In the genomic region with DNA sequence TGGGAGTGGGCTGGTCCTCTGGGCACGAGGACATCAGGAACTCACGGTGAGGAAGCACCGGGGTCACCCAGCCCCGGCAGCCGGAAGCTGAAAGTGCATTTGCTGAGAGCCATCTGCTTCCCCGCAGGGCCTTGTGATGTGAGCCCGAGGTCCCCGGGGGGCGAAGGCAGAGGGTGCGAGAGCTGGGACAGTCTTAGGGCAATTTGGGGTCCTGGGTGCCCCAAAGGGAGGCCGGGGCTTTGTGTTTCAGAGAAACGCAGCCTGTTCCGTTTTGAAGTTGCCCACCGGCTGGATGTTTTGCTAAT, we compare ENCODE assay signal across 1 cellular context.
A peak's percentile ranks its signal among the peaks of the same experiment; 100 is the strongest.
TF ChIP-seq lines count a peak whose summit lies in the region.

No MANE protein-coding gene starts in this region.

TF ChIP-seq in HepG2, 621 proteins besides CTCF, POLR2A, EP300 and RAD21 (continues in another document):
- peak; percentile 69 for TF ChIP-seq GABPB1 (CRISPR knock-in tag; IDR thresholded peaks at IDR 0.05)
- TF ChIP-seq, protein P1, sequence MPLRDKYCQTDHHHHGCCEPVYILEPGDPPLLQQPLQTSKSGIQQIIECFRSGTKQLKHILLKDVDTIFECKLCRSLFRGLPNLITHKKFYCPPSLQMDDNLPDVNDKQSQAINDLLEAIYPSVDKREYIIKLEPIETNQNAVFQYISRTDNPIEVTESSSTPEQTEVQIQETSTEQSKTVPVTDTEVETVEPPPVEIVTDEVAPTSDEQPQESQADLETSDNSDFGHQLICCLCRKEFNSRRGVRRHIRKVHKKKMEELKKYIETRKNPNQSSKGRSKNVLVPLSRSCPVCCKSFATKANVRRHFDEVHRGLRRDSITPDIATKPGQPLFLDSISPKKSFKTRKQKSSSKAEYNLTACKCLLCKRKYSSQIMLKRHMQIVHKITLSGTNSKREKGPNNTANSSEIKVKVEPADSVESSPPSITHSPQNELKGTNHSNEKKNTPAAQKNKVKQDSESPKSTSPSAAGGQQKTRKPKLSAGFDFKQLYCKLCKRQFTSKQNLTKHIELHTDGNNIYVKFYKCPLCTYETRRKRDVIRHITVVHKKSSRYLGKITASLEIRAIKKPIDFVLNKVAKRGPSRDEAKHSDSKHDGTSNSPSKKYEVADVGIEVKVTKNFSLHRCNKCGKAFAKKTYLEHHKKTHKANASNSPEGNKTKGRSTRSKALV (CRISPR knock-in tag; IDR thresholded peaks at IDR 0.05), result no peak
- no peak for TF ChIP-seq ZNF124 (CRISPR knock-in tag; IDR thresholded peaks at IDR 0.05)
- no peak for TF ChIP-seq SRF (IDR thresholded peaks at IDR 0.05; ENCODE audit: low read depth, low read length)
- no peak for TF ChIP-seq PAX8 (CRISPR knock-in tag; IDR thresholded peaks at IDR 0.05; ENCODE audit: borderline replicate concordance)
- TF ChIP-seq ARID3A (IDR thresholded peaks at IDR 0.05; ENCODE audit: low read depth, low read length), result no peak
- TF ChIP-seq ZNF3 (CRISPR knock-in tag; IDR thresholded peaks at IDR 0.05), result no peak
- no peak for TF ChIP-seq SIX4 (CRISPR knock-in tag; IDR thresholded peaks at IDR 0.05)
- TF ChIP-seq ELF3 (CRISPR knock-in tag; IDR thresholded peaks at IDR 0.05), result 0 out of 2 replicates have a peak, but pooled peaks have one; percentile 43
- no peak for TF ChIP-seq ZNF230 (CRISPR knock-in tag; IDR thresholded peaks at IDR 0.05)
- TF ChIP-seq, protein P2, sequence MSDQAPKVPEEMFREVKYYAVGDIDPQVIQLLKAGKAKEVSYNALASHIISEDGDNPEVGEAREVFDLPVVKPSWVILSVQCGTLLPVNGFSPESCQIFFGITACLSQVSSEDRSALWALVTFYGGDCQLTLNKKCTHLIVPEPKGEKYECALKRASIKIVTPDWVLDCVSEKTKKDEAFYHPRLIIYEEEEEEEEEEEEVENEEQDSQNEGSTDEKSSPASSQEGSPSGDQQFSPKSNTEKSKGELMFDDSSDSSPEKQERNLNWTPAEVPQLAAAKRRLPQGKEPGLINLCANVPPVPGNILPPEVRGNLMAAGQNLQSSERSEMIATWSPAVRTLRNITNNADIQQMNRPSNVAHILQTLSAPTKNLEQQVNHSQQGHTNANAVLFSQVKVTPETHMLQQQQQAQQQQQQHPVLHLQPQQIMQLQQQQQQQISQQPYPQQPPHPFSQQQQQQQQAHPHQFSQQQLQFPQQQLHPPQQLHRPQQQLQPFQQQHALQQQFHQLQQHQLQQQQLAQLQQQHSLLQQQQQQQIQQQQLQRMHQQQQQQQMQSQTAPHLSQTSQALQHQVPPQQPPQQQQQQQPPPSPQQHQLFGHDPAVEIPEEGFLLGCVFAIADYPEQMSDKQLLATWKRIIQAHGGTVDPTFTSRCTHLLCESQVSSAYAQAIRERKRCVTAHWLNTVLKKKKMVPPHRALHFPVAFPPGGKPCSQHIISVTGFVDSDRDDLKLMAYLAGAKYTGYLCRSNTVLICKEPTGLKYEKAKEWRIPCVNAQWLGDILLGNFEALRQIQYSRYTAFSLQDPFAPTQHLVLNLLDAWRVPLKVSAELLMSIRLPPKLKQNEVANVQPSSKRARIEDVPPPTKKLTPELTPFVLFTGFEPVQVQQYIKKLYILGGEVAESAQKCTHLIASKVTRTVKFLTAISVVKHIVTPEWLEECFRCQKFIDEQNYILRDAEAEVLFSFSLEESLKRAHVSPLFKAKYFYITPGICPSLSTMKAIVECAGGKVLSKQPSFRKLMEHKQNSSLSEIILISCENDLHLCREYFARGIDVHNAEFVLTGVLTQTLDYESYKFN (CRISPR knock-in tag; conservative IDR thresholded peaks at IDR 0.05), result no peak
- no peak for TF ChIP-seq SP4 (CRISPR knock-in tag; IDR thresholded peaks at IDR 0.05)
- no peak for TF ChIP-seq TAF15 (IDR thresholded peaks at IDR 0.05; ENCODE audit: low read depth, low read length, poor library complexity, severe bottlenecking)
- TF ChIP-seq ZFP62 (CRISPR knock-in tag; IDR thresholded peaks at IDR 0.05), result no peak
- no peak for TF ChIP-seq SNAPC4 (CRISPR knock-in tag; IDR thresholded peaks at IDR 0.05)
- no peak for TF ChIP-seq GABPA (IDR thresholded peaks at IDR 0.05; ENCODE audit: low read depth, low read length)
- TF ChIP-seq GABPA (CRISPR knock-in tag; IDR thresholded peaks at IDR 0.05; ENCODE audit: low read depth), result peak; percentile 48; the same call in 1 of the 2 replicates
- TF ChIP-seq, protein P3, sequence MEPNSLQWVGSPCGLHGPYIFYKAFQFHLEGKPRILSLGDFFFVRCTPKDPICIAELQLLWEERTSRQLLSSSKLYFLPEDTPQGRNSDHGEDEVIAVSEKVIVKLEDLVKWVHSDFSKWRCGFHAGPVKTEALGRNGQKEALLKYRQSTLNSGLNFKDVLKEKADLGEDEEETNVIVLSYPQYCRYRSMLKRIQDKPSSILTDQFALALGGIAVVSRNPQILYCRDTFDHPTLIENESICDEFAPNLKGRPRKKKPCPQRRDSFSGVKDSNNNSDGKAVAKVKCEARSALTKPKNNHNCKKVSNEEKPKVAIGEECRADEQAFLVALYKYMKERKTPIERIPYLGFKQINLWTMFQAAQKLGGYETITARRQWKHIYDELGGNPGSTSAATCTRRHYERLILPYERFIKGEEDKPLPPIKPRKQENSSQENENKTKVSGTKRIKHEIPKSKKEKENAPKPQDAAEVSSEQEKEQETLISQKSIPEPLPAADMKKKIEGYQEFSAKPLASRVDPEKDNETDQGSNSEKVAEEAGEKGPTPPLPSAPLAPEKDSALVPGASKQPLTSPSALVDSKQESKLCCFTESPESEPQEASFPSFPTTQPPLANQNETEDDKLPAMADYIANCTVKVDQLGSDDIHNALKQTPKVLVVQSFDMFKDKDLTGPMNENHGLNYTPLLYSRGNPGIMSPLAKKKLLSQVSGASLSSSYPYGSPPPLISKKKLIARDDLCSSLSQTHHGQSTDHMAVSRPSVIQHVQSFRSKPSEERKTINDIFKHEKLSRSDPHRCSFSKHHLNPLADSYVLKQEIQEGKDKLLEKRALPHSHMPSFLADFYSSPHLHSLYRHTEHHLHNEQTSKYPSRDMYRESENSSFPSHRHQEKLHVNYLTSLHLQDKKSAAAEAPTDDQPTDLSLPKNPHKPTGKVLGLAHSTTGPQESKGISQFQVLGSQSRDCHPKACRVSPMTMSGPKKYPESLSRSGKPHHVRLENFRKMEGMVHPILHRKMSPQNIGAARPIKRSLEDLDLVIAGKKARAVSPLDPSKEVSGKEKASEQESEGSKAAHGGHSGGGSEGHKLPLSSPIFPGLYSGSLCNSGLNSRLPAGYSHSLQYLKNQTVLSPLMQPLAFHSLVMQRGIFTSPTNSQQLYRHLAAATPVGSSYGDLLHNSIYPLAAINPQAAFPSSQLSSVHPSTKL (CRISPR knock-in tag; IDR thresholded peaks at IDR 0.05), result no peak
- TF ChIP-seq MXD3 (CRISPR knock-in tag; IDR thresholded peaks at IDR 0.05), result no peak
- no peak for TF ChIP-seq ZSCAN9 (CRISPR knock-in tag; IDR thresholded peaks at IDR 0.05; ENCODE audit: borderline replicate concordance)
- no peak for TF ChIP-seq MXI1 (IDR thresholded peaks at IDR 0.05; ENCODE audit: borderline replicate concordance, low read depth, low read length)
- TF ChIP-seq ZNF687 (CRISPR knock-in tag; IDR thresholded peaks at IDR 0.05), result peak; percentile 90
- peak; percentile 18; the same call in 1 of the 2 replicates for TF ChIP-seq ERF (CRISPR knock-in tag; IDR thresholded peaks at IDR 0.05)
- TF ChIP-seq NKX3-1 (CRISPR knock-in tag; IDR thresholded peaks at IDR 0.05), result no peak
- no peak for TF ChIP-seq ARNT (IDR thresholded peaks at IDR 0.05)
- no peak for TF ChIP-seq HMGA1 (CRISPR knock-in tag; conservative IDR thresholded peaks at IDR 0.05)
- TF ChIP-seq ZFP1 (CRISPR knock-in tag; IDR thresholded peaks at IDR 0.05), result no peak
- no peak for TF ChIP-seq JUNB (CRISPR knock-in tag; IDR thresholded peaks at IDR 0.05; ENCODE audit: borderline replicate concordance)
- TF ChIP-seq KLF13 (CRISPR knock-in tag; IDR thresholded peaks at IDR 0.05), result no peak
- TF ChIP-seq, protein P4, sequence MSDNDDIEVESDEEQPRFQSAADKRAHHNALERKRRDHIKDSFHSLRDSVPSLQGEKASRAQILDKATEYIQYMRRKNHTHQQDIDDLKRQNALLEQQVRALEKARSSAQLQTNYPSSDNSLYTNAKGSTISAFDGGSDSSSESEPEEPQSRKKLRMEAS (IDR thresholded peaks at IDR 0.05), result peak; percentile 53
- TF ChIP-seq ZNF724P (CRISPR knock-in tag; IDR thresholded peaks at IDR 0.05; ENCODE audit: borderline replicate concordance), result no peak
- no peak for TF ChIP-seq CHCHD3 (CRISPR knock-in tag; IDR thresholded peaks at IDR 0.05)
- no peak for TF ChIP-seq PHF8 (CRISPR knock-in tag; IDR thresholded peaks at IDR 0.05)
- TF ChIP-seq, protein P5, sequence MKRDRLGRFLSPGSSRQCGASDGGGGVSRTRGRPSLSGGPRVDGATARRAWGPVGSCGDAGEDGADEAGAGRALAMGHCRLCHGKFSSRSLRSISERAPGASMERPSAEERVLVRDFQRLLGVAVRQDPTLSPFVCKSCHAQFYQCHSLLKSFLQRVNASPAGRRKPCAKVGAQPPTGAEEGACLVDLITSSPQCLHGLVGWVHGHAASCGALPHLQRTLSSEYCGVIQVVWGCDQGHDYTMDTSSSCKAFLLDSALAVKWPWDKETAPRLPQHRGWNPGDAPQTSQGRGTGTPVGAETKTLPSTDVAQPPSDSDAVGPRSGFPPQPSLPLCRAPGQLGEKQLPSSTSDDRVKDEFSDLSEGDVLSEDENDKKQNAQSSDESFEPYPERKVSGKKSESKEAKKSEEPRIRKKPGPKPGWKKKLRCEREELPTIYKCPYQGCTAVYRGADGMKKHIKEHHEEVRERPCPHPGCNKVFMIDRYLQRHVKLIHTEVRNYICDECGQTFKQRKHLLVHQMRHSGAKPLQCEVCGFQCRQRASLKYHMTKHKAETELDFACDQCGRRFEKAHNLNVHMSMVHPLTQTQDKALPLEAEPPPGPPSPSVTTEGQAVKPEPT (CRISPR knock-in tag; IDR thresholded peaks at IDR 0.05; ENCODE audit: low read depth), result no peak
- TF ChIP-seq TMF1 (CRISPR knock-in tag; IDR thresholded peaks at IDR 0.05; ENCODE audit: low read depth), result no peak
